ENCODE assay signal across 1 cellular context in the genomic region with DNA sequence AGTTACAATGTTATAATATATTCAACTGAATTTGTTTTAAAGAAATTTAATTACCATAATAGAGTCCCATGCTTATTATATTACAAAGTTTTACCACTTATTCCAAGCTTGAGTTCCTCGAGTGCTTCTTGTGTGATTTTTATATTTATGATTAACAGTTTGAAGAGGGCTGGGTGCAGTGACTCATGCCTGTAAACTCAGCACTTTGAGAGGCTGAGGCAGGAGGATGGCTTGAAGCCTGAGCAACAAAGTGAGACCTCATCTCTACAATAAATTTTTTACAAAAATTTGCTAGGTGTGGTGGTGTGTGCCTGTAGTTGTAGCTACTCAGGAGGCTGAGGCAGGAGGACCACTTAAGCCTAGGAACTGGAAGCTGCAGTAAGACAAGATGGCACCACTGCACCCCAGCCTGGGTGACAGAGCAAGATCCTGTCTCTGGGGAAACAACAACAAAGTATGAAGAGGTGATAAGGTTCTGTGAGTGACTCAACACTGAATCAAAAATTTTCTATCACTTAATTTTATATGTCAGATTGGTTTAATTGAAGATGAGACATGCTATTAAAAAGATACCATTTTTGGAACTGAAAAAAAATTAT.
TF ChIP-seq lines count a peak whose summit lies in the region.

No MANE protein-coding gene starts in this region.

TF ChIP-seq in K562, 482 proteins besides CTCF, POLR2A, EP300 and RAD21 (continued from another document):
- TF ChIP-seq, protein P1, sequence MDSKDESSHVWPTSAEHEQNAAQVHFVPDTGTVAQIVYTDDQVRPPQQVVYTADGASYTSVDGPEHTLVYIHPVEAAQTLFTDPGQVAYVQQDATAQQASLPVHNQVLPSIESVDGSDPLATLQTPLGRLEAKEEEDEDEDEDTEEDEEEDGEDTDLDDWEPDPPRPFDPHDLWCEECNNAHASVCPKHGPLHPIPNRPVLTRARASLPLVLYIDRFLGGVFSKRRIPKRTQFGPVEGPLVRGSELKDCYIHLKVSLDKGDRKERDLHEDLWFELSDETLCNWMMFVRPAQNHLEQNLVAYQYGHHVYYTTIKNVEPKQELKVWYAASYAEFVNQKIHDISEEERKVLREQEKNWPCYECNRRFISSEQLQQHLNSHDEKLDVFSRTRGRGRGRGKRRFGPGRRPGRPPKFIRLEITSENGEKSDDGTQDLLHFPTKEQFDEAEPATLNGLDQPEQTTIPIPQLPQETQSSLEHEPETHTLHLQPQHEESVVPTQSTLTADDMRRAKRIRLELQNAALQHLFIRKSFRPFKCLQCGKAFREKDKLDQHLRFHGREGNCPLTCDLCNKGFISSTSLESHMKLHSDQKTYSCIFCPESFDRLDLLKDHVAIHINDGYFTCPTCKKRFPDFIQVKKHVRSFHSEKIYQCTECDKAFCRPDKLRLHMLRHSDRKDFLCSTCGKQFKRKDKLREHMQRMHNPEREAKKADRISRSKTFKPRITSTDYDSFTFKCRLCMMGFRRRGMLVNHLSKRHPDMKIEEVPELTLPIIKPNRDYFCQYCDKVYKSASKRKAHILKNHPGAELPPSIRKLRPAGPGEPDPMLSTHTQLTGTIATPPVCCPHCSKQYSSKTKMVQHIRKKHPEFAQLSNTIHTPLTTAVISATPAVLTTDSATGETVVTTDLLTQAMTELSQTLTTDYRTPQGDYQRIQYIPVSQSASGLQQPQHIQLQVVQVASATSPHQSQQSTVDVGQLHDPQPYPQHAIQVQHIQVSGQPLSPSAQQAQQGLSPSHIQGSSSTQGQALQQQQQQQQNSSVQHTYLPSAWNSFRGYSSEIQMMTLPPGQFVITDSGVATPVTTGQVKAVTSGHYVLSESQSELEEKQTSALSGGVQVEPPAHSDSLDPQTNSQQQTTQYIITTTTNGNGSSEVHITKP (IDR thresholded peaks at IDR 0.05; ENCODE audit: partially characterized antibody): no peak
